1 cellular context compared by ENCODE assay signal in genomic region chr16:47460301-47460754, GRCh38.
A peak's percentile ranks its signal among the peaks of the same experiment; 100 is the strongest.
TF ChIP-seq lines count a peak whose summit lies in the region.

No MANE protein-coding gene starts in this region.

TF ChIP-seq in K562, 482 proteins besides CTCF, POLR2A, EP300 and RAD21 (continued from another document):
- TF ChIP-seq, protein P1, sequence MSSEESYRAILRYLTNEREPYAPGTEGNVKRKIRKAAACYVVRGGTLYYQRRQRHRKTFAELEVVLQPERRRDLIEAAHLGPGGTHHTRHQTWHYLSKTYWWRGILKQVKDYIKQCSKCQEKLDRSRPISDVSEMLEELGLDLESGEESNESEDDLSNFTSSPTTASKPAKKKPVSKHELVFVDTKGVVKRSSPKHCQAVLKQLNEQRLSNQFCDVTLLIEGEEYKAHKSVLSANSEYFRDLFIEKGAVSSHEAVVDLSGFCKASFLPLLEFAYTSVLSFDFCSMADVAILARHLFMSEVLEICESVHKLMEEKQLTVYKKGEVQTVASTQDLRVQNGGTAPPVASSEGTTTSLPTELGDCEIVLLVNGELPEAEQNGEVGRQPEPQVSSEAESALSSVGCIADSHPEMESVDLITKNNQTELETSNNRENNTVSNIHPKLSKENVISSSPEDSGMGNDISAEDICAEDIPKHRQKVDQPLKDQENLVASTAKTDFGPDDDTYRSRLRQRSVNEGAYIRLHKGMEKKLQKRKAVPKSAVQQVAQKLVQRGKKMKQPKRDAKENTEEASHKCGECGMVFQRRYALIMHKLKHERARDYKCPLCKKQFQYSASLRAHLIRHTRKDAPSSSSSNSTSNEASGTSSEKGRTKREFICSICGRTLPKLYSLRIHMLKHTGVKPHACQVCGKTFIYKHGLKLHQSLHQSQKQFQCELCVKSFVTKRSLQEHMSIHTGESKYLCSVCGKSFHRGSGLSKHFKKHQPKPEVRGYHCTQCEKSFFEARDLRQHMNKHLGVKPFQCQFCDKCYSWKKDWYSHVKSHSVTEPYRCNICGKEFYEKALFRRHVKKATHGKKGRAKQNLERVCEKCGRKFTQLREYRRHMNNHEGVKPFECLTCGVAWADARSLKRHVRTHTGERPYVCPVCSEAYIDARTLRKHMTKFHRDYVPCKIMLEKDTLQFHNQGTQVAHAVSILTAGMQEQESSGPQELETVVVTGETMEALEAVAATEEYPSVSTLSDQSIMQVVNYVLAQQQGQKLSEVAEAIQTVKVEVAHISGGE (CRISPR knock-in tag; IDR thresholded peaks at IDR 0.05) = 0 out of 6 replicates have a peak, but pooled peaks of 1 of the 3 experiments have one; percentile 30
